Comparison of ENCODE assay signal across 16 cellular contexts in genomic region chr1:154874465-154874864, GRCh38. TPM values are rescaled to one million over a fixed set of nuclear protein-coding genes. Genes with fewer than 3 reads are reported as not detected.
DNase-seq lines count a peak whose midpoint lies in the region; ATAC-seq, FAIRE-seq and TF ChIP-seq lines count a peak whose summit lies in the region.
"Had no signal": no experiment of that assay in that cellular context is flagged by ENCODE, and none has a peak within 500 bp of the region (broad histone marks: within the 10 kb centered on the region; RNA-seq: fewer than 3 reads in every experiment).

No MANE protein-coding gene starts in this region.

- H3K27me3 Mint-ChIP-seq in activated naive CD8-positive, alpha-beta T cell, result peaks cover 10% of the 10 kb centered on the region
- H3K27me3 Mint-ChIP-seq in activated naive CD8-positive, alpha-beta T cell treated with anti-CD3 and anti-CD28 coated beads for 36 hours, result peaks cover 30% of the 10 kb centered on the region
- peaks cover 13% of the 10 kb centered on the region for H3K27me3 Mint-ChIP-seq in activated T-helper 2 cell treated with anti-CD3 and anti-CD28 coated beads, Interferon-gamma antibody, Interleukin-2, Interleukin-4, amounts not matched to agents 10 μg/mL and 5 μg/mL and 100 μg/mL, durations not matched to agents 14 hours and 24 hours and 36 hours (ENCODE audit: low read depth)

- H3K4me1 ChIP-seq in K562 (replicated peaks in 1 of 2; ENCODE audit: control insufficient read depth in 2 of 2, insufficient read depth in 2 of 2, low read length in 2 of 2), result peaks cover 5 to 23% of the 10 kb centered on the region in 2 experiments; a peak in 3 of 5 replicates

- TF ChIP-seq RAD21 in K562 (CRISPR knock-in tag; conservative IDR thresholded peaks at IDR 0.05 in 1 of 2, IDR thresholded peaks at IDR 0.05 in 1 of 2), result no peak

- no peak for TF ChIP-seq CTCF in GM20000 (IDR thresholded peaks at IDR 0.05; ENCODE audit: extremely low read depth, missing control alignments)
- no peak for TF ChIP-seq CTCF in K562 (IDR thresholded peaks at IDR 0.05 in 2 of 3, conservative IDR thresholded peaks at IDR 0.05 in 1 of 3; ENCODE audit: insufficient read depth in 2 of 3, low read depth in 1 of 3, low read length in 3 of 3)

- POLR2A ChIA-PET in K562 (lab: Yijun Ruan, JAX), result interaction anchor here (0.8 kb wide), 1 partner anchor 147 kb away, joined by 3 read pairs; no protein-coding TSS in a partner anchor

- FAIRE-seq in K562 (lab: Jason Lieb, UNC), result no peak

- in situ Hi-C loops in K562 (cut with MboI), result no loop called here

- peak overlapping the region; percentile 0 for H3K27ac Mint-ChIP-seq in activated naive CD8-positive, alpha-beta T cell
- no peak overlapping the region for H3K27ac Mint-ChIP-seq in activated naive CD8-positive, alpha-beta T cell treated with anti-CD3 and anti-CD28 coated beads for 36 hours
- no peak overlapping the region for H3K27ac Mint-ChIP-seq in activated T-helper 2 cell treated with anti-CD3 and anti-CD28 coated beads, Interferon-gamma antibody, Interleukin-2, Interleukin-4, amounts not matched to agents 10 μg/mL and 5 μg/mL and 100 μg/mL, durations not matched to agents 14 hours and 24 hours and 36 hours

- H3K4me2 ChIP-seq in K562 (ENCODE audit: insufficient read depth, low read length), result no peak overlapping the region
- H3K4me2 ChIP-seq: BLaER1 had no signal

- H3K9me1 ChIP-seq in K562 (ENCODE audit: control insufficient read depth, insufficient read depth, low read length), result no peaks in the 10 kb centered on the region

- no peak for TF ChIP-seq POLR2A in K562 (conservative IDR thresholded peaks at IDR 0.05)

- ATAC-seq in K562, result no peak
- ATAC-seq in GM18909 (IDR thresholded peaks at IDR 0.05; ENCODE audit: poor library complexity, unreplicated experiment), result no peak
- ATAC-seq: HCT116 had no signal

- CTCF ChIA-PET in K562 (lab: Yijun Ruan, JAX; ENCODE audit: low intra/inter-chr PET ratio), result no interaction called here

- no peaks in the 10 kb centered on the region for H3K9me3 Mint-ChIP-seq in activated naive CD8-positive, alpha-beta T cell (ENCODE audit: low read depth)
- no peaks in the 10 kb centered on the region for H3K9me3 Mint-ChIP-seq in activated naive CD8-positive, alpha-beta T cell treated with anti-CD3 and anti-CD28 coated beads for 36 hours
- H3K9me3 Mint-ChIP-seq in activated T-helper 2 cell treated with anti-CD3 and anti-CD28 coated beads, Interferon-gamma antibody, Interleukin-2, Interleukin-4, amounts not matched to agents 10 μg/mL and 5 μg/mL and 100 μg/mL, durations not matched to agents 14 hours and 24 hours and 36 hours, result no peaks in the 10 kb centered on the region
- H3K9me3 Mint-ChIP-seq: CD8-positive, alpha-beta memory T cell had no signal

- BruUV-seq in K562 (replicated peaks; lab: Mats Ljungman, UMichigan), result no TSS peak

- H4K20me1 ChIP-seq in K562 (replicated peaks; ENCODE audit: control insufficient read depth, insufficient read depth, low read length), result 0 out of 2 replicates have a peak, but pooled peaks cover 2% of the 10 kb centered on the region

- no peak overlapping the region for H2AFZ ChIP-seq in K562 (ENCODE audit: low read depth, low read length)

- peaks cover 10% of the 10 kb centered on the region for H3K4me1 Mint-ChIP-seq in activated naive CD8-positive, alpha-beta T cell (ENCODE audit: low read depth)
- H3K4me1 Mint-ChIP-seq in activated naive CD8-positive, alpha-beta T cell treated with anti-CD3 and anti-CD28 coated beads for 36 hours, result peaks cover 27% of the 10 kb centered on the region
- peaks cover 24% of the 10 kb centered on the region for H3K4me1 Mint-ChIP-seq in activated T-helper 2 cell treated with anti-CD3 and anti-CD28 coated beads, Interferon-gamma antibody, Interleukin-2, Interleukin-4, amounts not matched to agents 10 μg/mL and 5 μg/mL and 100 μg/mL, durations not matched to agents 14 hours and 24 hours and 36 hours (ENCODE audit: low read depth)

- no peak overlapping the region for H3K4me3 Mint-ChIP-seq in activated naive CD8-positive, alpha-beta T cell
- H3K4me3 Mint-ChIP-seq in activated naive CD8-positive, alpha-beta T cell treated with anti-CD3 and anti-CD28 coated beads for 36 hours, result no peak overlapping the region
- no peak overlapping the region for H3K4me3 Mint-ChIP-seq in activated T-helper 2 cell treated with anti-CD3 and anti-CD28 coated beads, Interferon-gamma antibody, Interleukin-2, Interleukin-4, amounts not matched to agents 10 μg/mL and 5 μg/mL and 100 μg/mL, durations not matched to agents 14 hours and 24 hours and 36 hours (ENCODE audit: low read depth)
- H3K4me3 Mint-ChIP-seq: CD8-positive, alpha-beta memory T cell had no signal

- no peak overlapping the region for H3K27ac ChIP-seq in K562 (ENCODE audit: extremely low read depth, low read depth, low read length)
- H3K27ac ChIP-seq: BLaER1 had no signal

- no peaks in the 10 kb centered on the region for H3K79me2 ChIP-seq in K562 (ENCODE audit: control insufficient read depth, insufficient read depth, low read length)

- H3K4me3 ChIP-seq in K562, result no peak overlapping the region
- H3K4me3 ChIP-seq: BLaER1 had no signal

- intact Hi-C loops in K562 (cut with micrococcal nuclease), result no loop called here
- intact Hi-C loops in activated T-helper 2 cell treated with anti-CD3 and anti-CD28 coated beads, Interferon-gamma antibody, Interleukin-2, Interleukin-4, amounts not matched to agents 10 μg/mL and 5 μg/mL and 100 μg/mL, durations not matched to agents 14 hours and 24 hours and 36 hours (cut with micrococcal nuclease), result no loop called here

- 9% methylated on average over 5 of the region's 5 CpGs for WGBS in K562 (ENCODE audit: insufficient coverage, low coverage, missing lambda C conversion rate)

- peaks cover 0 to 19% of the 10 kb centered on the region in 2 experiments; a peak in 2 of 5 replicates for H3K27me3 ChIP-seq in K562 (ENCODE audit: control insufficient read depth in 2 of 2, insufficient read depth in 2 of 2, low read length in 2 of 2)

- H3K9ac ChIP-seq in K562 (ENCODE audit: insufficient read depth in 1 of 2, low read depth in 2 of 2, low read length in 2 of 2), result no peak overlapping the region
- H3K9ac ChIP-seq: BLaER1 had no signal

- H3K36me3 Mint-ChIP-seq in activated naive CD8-positive, alpha-beta T cell, result no peaks in the 10 kb centered on the region
- no peaks in the 10 kb centered on the region for H3K36me3 Mint-ChIP-seq in activated naive CD8-positive, alpha-beta T cell treated with anti-CD3 and anti-CD28 coated beads for 36 hours
- no peaks in the 10 kb centered on the region for H3K36me3 Mint-ChIP-seq in activated T-helper 2 cell treated with anti-CD3 and anti-CD28 coated beads, Interferon-gamma antibody, Interleukin-2, Interleukin-4, amounts not matched to agents 10 μg/mL and 5 μg/mL and 100 μg/mL, durations not matched to agents 14 hours and 24 hours and 36 hours (ENCODE audit: low read depth)
- H3K36me3 Mint-ChIP-seq: CD8-positive, alpha-beta memory T cell had no signal

- DNase-seq in activated naive CD8-positive, alpha-beta T cell treated with anti-CD3 and anti-CD28 coated beads for 36 hours, result no peak
- peak; percentile 56 for DNase-seq in GM20000 (ENCODE audit: low spot score)
- no peak for DNase-seq in K562 (ENCODE audit: extremely low read depth in 1 of 4, low spot score in 3 of 4)
- DNase-seq in islet precursor cell, result no peak
- DNase-seq in activated T-helper 2 cell treated with anti-CD3 and anti-CD28 coated beads, Interferon-gamma antibody, Interleukin-2, Interleukin-4, amounts not matched to agents 10 μg/mL and 5 μg/mL and 100 μg/mL, durations not matched to agents 14 hours and 24 hours and 36 hours (ENCODE audit: low spot score), result no peak
- DNase-seq: 8988T; AML-193; Caco-2; CD8-positive, alpha-beta memory T cell; DMS53; GF-D8; KBM-7 had no signal

- no peaks in the 10 kb centered on the region for H3K36me3 ChIP-seq in K562 (ENCODE audit: control insufficient read depth, insufficient read depth, low read length)
- H3K36me3 ChIP-seq: BLaER1 had no signal

- TF ChIP-seq EP300 in K562 (IDR thresholded peaks at IDR 0.05; ENCODE audit: low read length), result no peak

- no peaks in the 10 kb centered on the region for H3K9me3 ChIP-seq in K562 (replicated peaks; ENCODE audit: control insufficient read depth, insufficient read depth, low read depth, low read length)
- H3K9me3 ChIP-seq: BLaER1, Caco-2 had no signal

TF ChIP-seq in K562, 482 proteins besides CTCF, POLR2A, EP300 and RAD21:
- TF ChIP-seq SMARCA5 (IDR thresholded peaks at IDR 0.05) (no peak), ATF3 (IDR thresholded peaks at IDR 0.05) (peak; percentile 18; the same call in 1 of the 2 replicates), ATF3 (CRISPR knock-in tag; conservative IDR thresholded peaks at IDR 0.05) (no peak)

RNA-seq across cellular contexts. Expression of gene KCNN3, which starts 4.4 kb away (rescaled TPM):
- total RNA-seq in activated naive CD8-positive, alpha-beta T cell treated with anti-CD3 and anti-CD28 coated beads for 36 hours, result under 1 TPM; 0.02 to 0.04 TPM
- total RNA-seq in K562 (2011; cell fraction: chromatin; rRNA removed; ENCODE audit: low replicate concordance), result 0.12 TPM in 1 of 2 replicates, not detected in the other
- 0.17 TPM in 1 of 2 replicates, not detected in the other for total RNA-seq in K562 (2011; cell fraction: nucleolus; rRNA removed)
- not detected in 2 replicates for total RNA-seq in K562 (2011; cell fraction: nucleoplasm; rRNA removed)
- 0.12 TPM in 1 of 2 replicates, not detected in the other for total RNA-seq in K562 (2014; rRNA removed)
- not detected in 2 replicates for total RNA-seq in K562 (2014; rRNA removed; fragmentation: Illumina TruSeq; extraction: Trizol)
- not detected in 2 replicates for total RNA-seq in K562 (2015; rRNA removed; fragmentation: Illumina TruSeq; extraction: Trizol)
- 0.02 and 0.04 TPM in 2 replicates for total RNA-seq in K562 (2021)
- polyA plus RNA-seq in K562 (2011; rRNA removed), result 0.03 TPM in 1 of 2 replicates, not detected in the other
- 0.01 and 0.07 TPM in 2 replicates for polyA plus RNA-seq in K562 (2011; cell fraction: cytosol; rRNA removed)
- 0.01 and 0.07 TPM in 2 replicates for polyA plus RNA-seq in K562 (2011; cell fraction: nucleus; rRNA removed)
- 0.03 and 0.14 TPM in 2 replicates for polyA plus RNA-seq in K562 (2012)
- polyA plus RNA-seq in K562 (2014; fragmentation: Illumina TruSeq; extraction: Trizol), result not detected in 2 replicates
- not detected for polyA plus RNA-seq in K562 (2014; fragmentation: Nextera tagmentation; extraction: Ambion mirVana)
- polyA plus RNA-seq in K562 (2014; rRNA removed), result 0.03 TPM in 1 of 2 replicates, not detected in the other
- 0.07 TPM in 1 of 2 replicates, not detected in the other for polyA minus RNA-seq in K562 (2011; rRNA and poly(A)+ RNA removed)
- polyA minus RNA-seq in K562 (2011; cell fraction: cytosol; rRNA and poly(A)+ RNA removed), result not detected in 2 replicates
- polyA minus RNA-seq in K562 (2011; cell fraction: nucleus; rRNA and poly(A)+ RNA removed), result not detected in 2 replicates
- total RNA-seq in activated T-helper 2 cell treated with anti-CD3 and anti-CD28 coated beads, Interferon-gamma antibody, Interleukin-2, Interleukin-4, amounts not matched to agents 10 μg/mL and 5 μg/mL and 100 μg/mL, durations not matched to agents 14 hours and 24 hours and 36 hours, result 0.39 and 0.91 TPM in 2 replicates
- polyA plus RNA-seq: CD8-positive, alpha-beta memory T cell had no signal
